19 cellular contexts compared by ENCODE assay signal in the genomic region with DNA sequence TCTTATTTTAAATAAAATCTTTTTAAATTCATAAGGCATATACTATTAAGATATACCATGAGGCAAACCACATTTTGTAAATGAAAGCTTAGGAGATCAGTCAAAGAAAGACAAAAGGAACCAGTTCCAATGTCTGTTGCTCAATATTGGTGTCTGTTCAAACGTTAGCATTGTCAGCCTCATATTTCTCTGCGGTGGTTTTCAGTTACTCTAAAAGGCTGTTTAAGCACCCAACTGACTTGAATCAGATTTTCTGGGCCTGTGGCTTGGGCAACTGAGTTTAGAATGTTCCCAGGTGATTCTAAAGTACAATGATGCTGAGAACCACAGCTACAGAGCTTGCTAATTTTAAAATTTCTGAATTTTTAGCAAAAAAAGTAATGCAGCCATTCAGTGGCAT.
"Had no signal": no experiment of that assay in that cellular context is flagged by ENCODE, and none has a peak within 500 bp of the region (broad histone marks: within the 10 kb centered on the region; RNA-seq: fewer than 3 reads in every experiment).

No MANE protein-coding gene starts in this region.

- DNase-seq: dermis blood vessel endothelial cell; effector memory CD4-positive, alpha-beta T cell; foreskin keratinocyte; heart left ventricle; left cardiac atrium; left lung; mesenchymal stem cell; mucosa of descending colon; naive B cell; right lobe of liver; small intestine; stimulated activated CD4-positive, alpha-beta T cell treated with anti-CD3 and anti-CD28 coated beads, Interleukin-1b, Interleukin-23, amount 100 ng/mL, for 48 hours; stimulated activated CD4-positive, alpha-beta T cell treated with anti-CD3 and anti-CD28 coated beads, Interleukin-4, amount 100 ng/mL, for 1 hour; stimulated activated CD8-positive, alpha-beta memory T cell treated with anti-CD3 and anti-CD28 coated beads, Interleukin-4, amount 100 ng/mL, for 48 hours; stimulated activated naive CD4-positive, alpha-beta T cell; stimulated activated naive CD8-positive, alpha-beta T cell treated with anti-CD3 and anti-CD28 coated beads, Interleukin-15, amount 100 ng/mL, for 72 hours; transverse colon; upper lobe of right lung; uterus had no signal
